In genomic region chr2:227774895-227775842, GRCh38 we compare ENCODE assay signal across 17 cellular contexts. TPM values are rescaled to one million over a fixed set of nuclear protein-coding genes. Genes with fewer than 3 reads are reported as not detected.
"Had no signal": no experiment of that assay in that cellular context is flagged by ENCODE, and none has a peak within 500 bp of the region (broad histone marks: within the 10 kb centered on the region; RNA-seq: fewer than 3 reads in every experiment).

No MANE protein-coding gene starts in this region.

- H3K4me1 Mint-ChIP-seq: activated B cell treated with CpG ODN at 0.5 μM for 24 hours had no signal

- ATAC-seq: gastrocnemius medialis; heart right ventricle; natural killer cell treated with Interleukin-12 subunit alpha and Interleukin-12 subunit beta and Interleukin-15 and Interleukin-18, amount 100 ng/mL, for 72 hours; T-cell had no signal

- H3K27ac Mint-ChIP-seq: activated B cell treated with CpG ODN at 0.5 μM for 24 hours; natural killer cell treated with Interleukin-12 subunit alpha and Interleukin-12 subunit beta and Interleukin-15 and Interleukin-18, amount 100 ng/mL, for 72 hours had no signal

- H3K4me3 Mint-ChIP-seq: activated B cell treated with CpG ODN at 0.5 μM for 24 hours; natural killer cell treated with Interleukin-12 subunit alpha and Interleukin-12 subunit beta and Interleukin-15 and Interleukin-18, amount 100 ng/mL, for 72 hours; T-cell had no signal

- H3K9me3 Mint-ChIP-seq: activated B cell treated with CpG ODN at 0.5 μM for 24 hours; natural killer cell treated with Interleukin-12 subunit alpha and Interleukin-12 subunit beta and Interleukin-15 and Interleukin-18, amount 100 ng/mL, for 72 hours; T-cell had no signal

- H3K27me3 Mint-ChIP-seq: activated B cell treated with CpG ODN at 0.5 μM for 24 hours, T-cell had no signal

- H3K36me3 Mint-ChIP-seq: natural killer cell treated with Interleukin-12 subunit alpha and Interleukin-12 subunit beta and Interleukin-15 and Interleukin-18, amount 100 ng/mL, for 72 hours; T-cell had no signal

- DNase-seq: activated B cell treated with CpG ODN at 0.5 μM for 24 hours; activated CD4-positive, alpha-beta T cell treated with anti-CD3 and anti-CD28 coated beads, Interleukin-2, amount 50 U/mL, for 4 hours; activated CD8-positive, alpha-beta memory T cell treated with anti-CD3 and anti-CD28 coated beads, Interleukin-2, amount 50 U/mL, for 4 hours; activated gamma-delta T cell; colonic mucosa; effector CD4-positive, alpha-beta T cell; gastrocnemius medialis; heart right ventricle; left lung; ovary; T-cell had no signal

RNA-seq across cellular contexts. Expression of gene SCYGR8, which starts 29.5 kb away (rescaled TPM):
- total RNA-seq: activated B cell treated with CpG ODN at 0.5 μM for 24 hours; cardiac septum; colonic mucosa; gastrocnemius medialis; heart right ventricle; left lung; mucosa of gallbladder; natural killer cell treated with Interleukin-12 subunit alpha and Interleukin-12 subunit beta and Interleukin-15 and Interleukin-18, amount 100 ng/mL, for 72 hours; ovary; renal cortical epithelial cell; subcutaneous adipose tissue; T-cell; tibial nerve had no signal

RNA-seq across cellular contexts. Expression of gene CCL20, which starts 38.5 kb away (rescaled TPM):
- total RNA-seq: activated B cell treated with CpG ODN at 0.5 μM for 24 hours; cardiac septum; heart right ventricle; natural killer cell treated with Interleukin-12 subunit alpha and Interleukin-12 subunit beta and Interleukin-15 and Interleukin-18, amount 100 ng/mL, for 72 hours; tibial nerve had no signal

RNA-seq across cellular contexts. Expression of gene SCYGR7, which starts 47.0 kb away (rescaled TPM):
- total RNA-seq: activated B cell treated with CpG ODN at 0.5 μM for 24 hours; cardiac septum; colonic mucosa; gastrocnemius medialis; heart right ventricle; left lung; mucosa of gallbladder; natural killer cell treated with Interleukin-12 subunit alpha and Interleukin-12 subunit beta and Interleukin-15 and Interleukin-18, amount 100 ng/mL, for 72 hours; ovary; renal cortical epithelial cell; subcutaneous adipose tissue; T-cell; tibial nerve had no signal

RNA-seq across cellular contexts. Expression of gene SCYGR6, which starts 50.6 kb away (rescaled TPM):
- total RNA-seq: activated B cell treated with CpG ODN at 0.5 μM for 24 hours; cardiac septum; colonic mucosa; gastrocnemius medialis; heart right ventricle; left lung; mucosa of gallbladder; natural killer cell treated with Interleukin-12 subunit alpha and Interleukin-12 subunit beta and Interleukin-15 and Interleukin-18, amount 100 ng/mL, for 72 hours; ovary; renal cortical epithelial cell; subcutaneous adipose tissue; T-cell; tibial nerve had no signal

RNA-seq across cellular contexts. Expression of gene SLC19A3, which starts 57.3 kb away (rescaled TPM):
- total RNA-seq: activated B cell treated with CpG ODN at 0.5 μM for 24 hours; natural killer cell treated with Interleukin-12 subunit alpha and Interleukin-12 subunit beta and Interleukin-15 and Interleukin-18, amount 100 ng/mL, for 72 hours had no signal
